31 cellular contexts compared by ENCODE assay signal in genomic region chr7:52009195-52009594, GRCh38.
"Had no signal": no experiment of that assay in that cellular context is flagged by ENCODE, and none has a peak within 500 bp of the region (broad histone marks: within the 10 kb centered on the region; RNA-seq: fewer than 3 reads in every experiment).

No MANE protein-coding gene starts in this region.

- H3K4me3 Mint-ChIP-seq: activated CD4-positive, alpha-beta memory T cell treated with anti-CD3 and anti-CD28 coated beads for 36 hours; activated naive CD4-positive, alpha-beta T cell treated with anti-CD3 and anti-CD28 coated beads, Interleukin-2, amount 10 ng/mL, durations not matched to agents 7 days and 5 days; activated naive CD8-positive, alpha-beta T cell treated with anti-CD3 and anti-CD28 coated beads, Interleukin-2, amount 10 ng/mL, durations not matched to agents 7 days and 5 days; activated T-helper 1 cell treated with anti-CD3 and anti-CD28 coated beads, Interleukin-12 subunit alpha, Interleukin-12 subunit beta, Interleukin-2, Interleukin-4 antibody, amounts not matched to agents 30 ng/mL and 10 ng/mL and 1 ng/mL, durations not matched to agents 14 hours and 24 hours and 36 hours; central memory CD8-positive, alpha-beta T cell; dendritic cell treated with granulocyte-macrophage colony-stimulating factor and Interleukin-4, amounts not matched to agents 40 ng/mL and 50 ng/mL, for 4 days; endodermal cell; stimulated activated memory B cell treated with anti-CD40 and anti-IgM and Interleukin-4, amounts not matched to agents 10 μg/mL and 1 μg/mL and 100 μg/mL, for 72 hours; stimulated activated naive CD8-positive, alpha-beta T cell treated with anti-CD3 and anti-CD28 coated beads, Interleukin-15, amount 100 ng/mL, for 72 hours; type B pancreatic cell had no signal

- DNase-seq: activated CD4-positive, alpha-beta memory T cell treated with anti-CD3 and anti-CD28 coated beads for 36 hours; activated CD4-positive, alpha-beta T cell treated with anti-CD3 and anti-CD28 coated beads for 4 hours; activated CD8-positive, alpha-beta memory T cell treated with anti-CD3 and anti-CD28 coated beads, Interleukin-2, amount 50 U/mL, for 4 hours; activated gamma-delta T cell; activated naive CD4-positive, alpha-beta T cell treated with anti-CD3 and anti-CD28 coated beads, Interleukin-2, amount 10 ng/mL, durations not matched to agents 7 days and 5 days; activated naive CD8-positive, alpha-beta T cell treated with anti-CD3 and anti-CD28 coated beads, Interleukin-2, amount 10 ng/mL, durations not matched to agents 7 days and 5 days; activated T-cell treated with anti-CD3 and anti-CD28 coated beads, Interleukin-2, amount 50 U/mL, for 1 hour; foreskin melanocyte; islet precursor cell; left ventricle myocardium inferior; mucosa of descending colon; nucleus accumbens; pancreas; retina; stimulated activated CD4-positive, alpha-beta T cell treated with anti-CD3 and anti-CD28 coated beads, Interleukin-1b, Interleukin-23, amount 100 ng/mL, for 48 hours; stimulated activated CD4-positive, alpha-beta T cell treated with anti-CD3 and anti-CD28 coated beads, Interleukin-4, amount 100 ng/mL, for 4 hours; stimulated activated CD8-positive, alpha-beta memory T cell treated with anti-CD3 and anti-CD28 coated beads, Interleukin-4, amount 100 ng/mL, for 48 hours; stimulated activated naive CD8-positive, alpha-beta T cell treated with anti-CD3 and anti-CD28 coated beads, Interleukin-15, amount 100 ng/mL, for 72 hours; substantia nigra; uterus had no signal

- H3K27ac ChIP-seq: ascending aorta, esophagus muscularis mucosa, left ventricle myocardium inferior, pancreas, prostate gland, uterus had no signal

- H3K27me3 Mint-ChIP-seq: activated CD4-positive, alpha-beta memory T cell treated with anti-CD3 and anti-CD28 coated beads for 36 hours; activated naive CD4-positive, alpha-beta T cell treated with anti-CD3 and anti-CD28 coated beads, Interleukin-2, amount 10 ng/mL, durations not matched to agents 7 days and 5 days; activated naive CD8-positive, alpha-beta T cell treated with anti-CD3 and anti-CD28 coated beads, Interleukin-2, amount 10 ng/mL, durations not matched to agents 7 days and 5 days; central memory CD8-positive, alpha-beta T cell; dendritic cell treated with granulocyte-macrophage colony-stimulating factor and Interleukin-4, amounts not matched to agents 40 ng/mL and 50 ng/mL, for 4 days; stimulated activated memory B cell treated with anti-CD40 and anti-IgM and Interleukin-4, amounts not matched to agents 10 μg/mL and 1 μg/mL and 100 μg/mL, for 72 hours; stimulated activated naive CD8-positive, alpha-beta T cell treated with anti-CD3 and anti-CD28 coated beads, Interleukin-15, amount 100 ng/mL, for 72 hours had no signal

- H3K4me2 ChIP-seq: smooth muscle cell had no signal

- H3K9me3 ChIP-seq: ascending aorta, esophagus muscularis mucosa, left ventricle myocardium inferior, mucosa of descending colon, pancreas, prostate gland, uterus had no signal

- ATAC-seq: mucosa of descending colon; pancreas; stimulated activated memory B cell treated with anti-CD40 and anti-IgM and Interleukin-4, amounts not matched to agents 10 μg/mL and 1 μg/mL and 100 μg/mL, for 72 hours; stimulated activated naive CD8-positive, alpha-beta T cell treated with anti-CD3 and anti-CD28 coated beads, Interleukin-15, amount 100 ng/mL, for 72 hours had no signal

- H3K4me1 Mint-ChIP-seq: activated naive CD4-positive, alpha-beta T cell treated with anti-CD3 and anti-CD28 coated beads, Interleukin-2, amount 10 ng/mL, durations not matched to agents 7 days and 5 days; activated naive CD8-positive, alpha-beta T cell treated with anti-CD3 and anti-CD28 coated beads, Interleukin-2, amount 10 ng/mL, durations not matched to agents 7 days and 5 days; central memory CD8-positive, alpha-beta T cell; stimulated activated memory B cell treated with anti-CD40 and anti-IgM and Interleukin-4, amounts not matched to agents 10 μg/mL and 1 μg/mL and 100 μg/mL, for 72 hours; stimulated activated naive CD8-positive, alpha-beta T cell treated with anti-CD3 and anti-CD28 coated beads, Interleukin-15, amount 100 ng/mL, for 72 hours had no signal

- H3K9me3 Mint-ChIP-seq: endodermal cell, type B pancreatic cell had no signal

- H3K36me3 ChIP-seq: ascending aorta, esophagus muscularis mucosa, left ventricle myocardium inferior, pancreas, prostate gland, uterus had no signal

- H3K4me1 ChIP-seq: ascending aorta, left ventricle myocardium inferior, pancreas, prostate gland, uterus had no signal

- H3K27me3 ChIP-seq: ascending aorta, esophagus muscularis mucosa, pancreas, uterus had no signal

- H3K4me3 ChIP-seq: ascending aorta, esophagus muscularis mucosa, left ventricle myocardium inferior, lung, mucosa of descending colon, pancreas, prostate gland, smooth muscle cell, uterus had no signal

- H3K27ac Mint-ChIP-seq: activated CD4-positive, alpha-beta memory T cell treated with anti-CD3 and anti-CD28 coated beads for 36 hours; activated naive CD4-positive, alpha-beta T cell treated with anti-CD3 and anti-CD28 coated beads, Interleukin-2, amount 10 ng/mL, durations not matched to agents 7 days and 5 days; activated naive CD8-positive, alpha-beta T cell treated with anti-CD3 and anti-CD28 coated beads, Interleukin-2, amount 10 ng/mL, durations not matched to agents 7 days and 5 days; activated T-helper 1 cell treated with anti-CD3 and anti-CD28 coated beads, Interleukin-12 subunit alpha, Interleukin-12 subunit beta, Interleukin-2, Interleukin-4 antibody, amounts not matched to agents 30 ng/mL and 10 ng/mL and 1 ng/mL, durations not matched to agents 14 hours and 24 hours and 36 hours; dendritic cell treated with granulocyte-macrophage colony-stimulating factor and Interleukin-4, amounts not matched to agents 40 ng/mL and 50 ng/mL, for 4 days; stimulated activated memory B cell treated with anti-CD40 and anti-IgM and Interleukin-4, amounts not matched to agents 10 μg/mL and 1 μg/mL and 100 μg/mL, for 72 hours; stimulated activated naive CD8-positive, alpha-beta T cell treated with anti-CD3 and anti-CD28 coated beads, Interleukin-15, amount 100 ng/mL, for 72 hours; type B pancreatic cell had no signal

- H3K36me3 Mint-ChIP-seq: activated CD4-positive, alpha-beta memory T cell treated with anti-CD3 and anti-CD28 coated beads for 36 hours; activated naive CD4-positive, alpha-beta T cell treated with anti-CD3 and anti-CD28 coated beads, Interleukin-2, amount 10 ng/mL, durations not matched to agents 7 days and 5 days; activated naive CD8-positive, alpha-beta T cell treated with anti-CD3 and anti-CD28 coated beads, Interleukin-2, amount 10 ng/mL, durations not matched to agents 7 days and 5 days; stimulated activated memory B cell treated with anti-CD40 and anti-IgM and Interleukin-4, amounts not matched to agents 10 μg/mL and 1 μg/mL and 100 μg/mL, for 72 hours; type B pancreatic cell had no signal
